8 cellular contexts compared by ENCODE assay signal in genomic region chr6:10694302-10695085, GRCh38. TPM values are rescaled to one million over a fixed set of nuclear protein-coding genes. Genes with fewer than 3 reads are reported as not detected.
A peak's percentile ranks its signal among the peaks of the same experiment; 100 is the strongest.
DNase-seq lines count a peak whose midpoint lies in the region; ATAC-seq and TF ChIP-seq lines count a peak whose summit lies in the region.

C6orf52 (minus strand) TSS chr6:10694616; CDS start chr6:10687550, 7,066 bp downstream.
PAK1IP1 (plus strand) TSS chr6:10694972; CDS start chr6:10694986, 14 bp downstream.

- peak within 1 kb of the TSS; percentile 77 for H3K27ac ChIP-seq in RWPE2 (ENCODE audit: poor library complexity, severe bottlenecking)

- peak within 1 kb of the TSS; percentile 98 for H3K4me3 ChIP-seq in H7 (ENCODE audit: insufficient read depth, low read depth, low read length)
- peak within 1 kb of the TSS; percentile 86 for H3K4me3 ChIP-seq in Loucy (ENCODE audit: low read length, poor library complexity, severe bottlenecking)
- H3K4me3 ChIP-seq in RWPE2 (ENCODE audit: severe bottlenecking): peak within 1 kb of the TSS; percentile 87
- H3K4me3 ChIP-seq in fibroblast of the aortic adventitia (ENCODE audit: low read depth, low read length): peak within 1 kb of the TSS; percentile 95

- no peaks in the 10 kb centered on the region for H3K9me3 ChIP-seq in Loucy (ENCODE audit: insufficient read depth, low read depth, low read length)
- peaks cover 2% of the 10 kb centered on the region for H3K9me3 ChIP-seq in RWPE2 (ENCODE audit: severe bottlenecking)

- peaks cover 25% of the 10 kb centered on the region for H3K4me1 ChIP-seq in Loucy (ENCODE audit: insufficient read depth, low read length, poor library complexity, severe bottlenecking)
- peaks cover 10% of the 10 kb centered on the region for H3K4me1 ChIP-seq in RWPE2 (ENCODE audit: insufficient read depth, poor library complexity, severe bottlenecking)

- H4K20me1 ChIP-seq in Loucy (ENCODE audit: insufficient read depth, low read length, poor library complexity, severe bottlenecking): no peaks in the 10 kb centered on the region

- H3K27me3 Mint-ChIP-seq in natural killer cell treated with Interleukin-12 subunit alpha and Interleukin-12 subunit beta and Interleukin-15 and Interleukin-18, amount 100 ng/mL, for 72 hours: no peaks in the 10 kb centered on the region

- peak within 1 kb of the TSS; percentile 98 for H3K4me2 ChIP-seq in Loucy (ENCODE audit: low read depth, low read length, poor library complexity, severe bottlenecking)

- DNase-seq in ELR (ENCODE audit: low read depth) (peak; percentile 97), H7 (peak; percentile 91), RWPE2 (ENCODE audit: low spot score) (peak; percentile 91), fibroblast of the aortic adventitia (ENCODE audit: low read depth) (peak; percentile 95)
- peak; percentile 90 for DNase-seq in activated effector memory CD4-positive, alpha-beta T cell treated with Interleukin-2 at 50 U/mL for 16 hours
- peak; percentile 94 for DNase-seq in natural killer cell treated with Interleukin-12 subunit alpha and Interleukin-12 subunit beta and Interleukin-15 and Interleukin-18, amount 100 ng/mL, for 72 hours (ENCODE audit: low spot score)
- DNase-seq in stimulated activated naive CD4-positive, alpha-beta T cell treated with Interleukin-2 at 50 U/mL for 16 hours (lab: John Stamatoyannopoulos, UW): peak; percentile 93

- H3K9me2 ChIP-seq in Loucy (replicated peaks; ENCODE audit: low read depth, low read length): no peaks in the 10 kb centered on the region

- TF ChIP-seq CTCF in Loucy (conservative IDR thresholded peaks at IDR 0.05; ENCODE audit: low read length) (no peak), RWPE2 (IDR thresholded peaks at IDR 0.05; ENCODE audit: poor library complexity, severe bottlenecking) (no peak), fibroblast of the aortic adventitia (IDR thresholded peaks at IDR 0.05; ENCODE audit: insufficient read depth, low read length) (no peak)

- peak within 1 kb of the TSS; percentile 82 for H3K9ac ChIP-seq in Loucy (ENCODE audit: low read depth, low read length, poor library complexity, severe bottlenecking)

- H3K4me3 Mint-ChIP-seq in natural killer cell treated with Interleukin-12 subunit alpha and Interleukin-12 subunit beta and Interleukin-15 and Interleukin-18, amount 100 ng/mL, for 72 hours: peak within 1 kb of the TSS; percentile 93

- no peaks in the 10 kb centered on the region for H3F3A ChIP-seq in Loucy (ENCODE audit: low read depth)

- peaks cover 45% of the 10 kb centered on the region for H3K79me2 ChIP-seq in Loucy (ENCODE audit: insufficient read depth, low read length)

- H3K27ac Mint-ChIP-seq in natural killer cell treated with Interleukin-12 subunit alpha and Interleukin-12 subunit beta and Interleukin-15 and Interleukin-18, amount 100 ng/mL, for 72 hours: peak within 1 kb of the TSS; percentile 99 to 100

- H3K36me3 ChIP-seq in H7 (replicated peaks; ENCODE audit: control insufficient read depth, insufficient read depth, low read length) (peaks cover 16% of the 10 kb centered on the region), Loucy (ENCODE audit: insufficient read depth, low read length) (no peaks in the 10 kb centered on the region), RWPE2 (ENCODE audit: low read depth) (peaks cover 25% of the 10 kb centered on the region)

- no peaks in the 10 kb centered on the region for H3K27me3 ChIP-seq in H7 (ENCODE audit: control insufficient read depth, insufficient read depth, low read length)
- no peaks in the 10 kb centered on the region for H3K27me3 ChIP-seq in Loucy (ENCODE audit: insufficient read depth, low read length, poor library complexity, severe bottlenecking)
- no peaks in the 10 kb centered on the region for H3K27me3 ChIP-seq in RWPE2 (ENCODE audit: insufficient read depth, poor library complexity, severe bottlenecking)

- no peaks in the 10 kb centered on the region for H3K9me3 Mint-ChIP-seq in natural killer cell treated with Interleukin-12 subunit alpha and Interleukin-12 subunit beta and Interleukin-15 and Interleukin-18, amount 100 ng/mL, for 72 hours

- peaks cover 36% of the 10 kb centered on the region for H3K36me3 Mint-ChIP-seq in natural killer cell treated with Interleukin-12 subunit alpha and Interleukin-12 subunit beta and Interleukin-15 and Interleukin-18, amount 100 ng/mL, for 72 hours

- peak; percentile 95 for ATAC-seq in RWPE2 (ENCODE audit: low read depth)
- peak; percentile 97 for ATAC-seq in natural killer cell treated with Interleukin-12 subunit alpha and Interleukin-12 subunit beta and Interleukin-15 and Interleukin-18, amount 100 ng/mL, for 72 hours

- peaks cover 43 to 49% of the 10 kb centered on the region in 2 donors for H3K4me1 Mint-ChIP-seq in natural killer cell treated with Interleukin-12 subunit alpha and Interleukin-12 subunit beta and Interleukin-15 and Interleukin-18, amount 100 ng/mL, for 72 hours (ENCODE audit: low read depth in 2 of 2)

- peak within 1 kb of the TSS; percentile 85 for H2AFZ ChIP-seq in Loucy (ENCODE audit: low read length)

RNA-seq across cellular contexts. Expression of gene C6orf52, which starts in this region (rescaled TPM):
- 0.26 and 4.6 TPM in 2 replicates for total RNA-seq in H7 (2014; rRNA removed; shearing (Covaris generic))
- total RNA-seq in fibroblast of the aortic adventitia (ENCODE audit: low replicate concordance): 0.27 TPM in 1 of 2 replicates, not detected in the other
- total RNA-seq in natural killer cell treated with Interleukin-12 subunit alpha and Interleukin-12 subunit beta and Interleukin-15 and Interleukin-18, amount 100 ng/mL, for 72 hours: 1 to 10 TPM; 2.4 to 4.0 TPM

RNA-seq across cellular contexts. Expression of gene PAK1IP1, which starts in this region (rescaled TPM):
- 39.9 and 44.8 TPM in 2 replicates for total RNA-seq in H7 (2014; rRNA removed; shearing (Covaris generic))
- 28.0 and 30.1 TPM in 2 replicates for total RNA-seq in fibroblast of the aortic adventitia (ENCODE audit: low replicate concordance)
- 10 to 100 TPM; 24.8 to 27.7 TPM for total RNA-seq in natural killer cell treated with Interleukin-12 subunit alpha and Interleukin-12 subunit beta and Interleukin-15 and Interleukin-18, amount 100 ng/mL, for 72 hours

Comparison
In these comparisons a context has a peak if more than half of its experiments do, and no peak if none do; other contexts are left out.
1. Peak in every context shown above with its lines: DNase-seq, ATAC-seq, H3K4me3 ChIP-seq and H3K27ac ChIP-seq.